In the genomic region with DNA sequence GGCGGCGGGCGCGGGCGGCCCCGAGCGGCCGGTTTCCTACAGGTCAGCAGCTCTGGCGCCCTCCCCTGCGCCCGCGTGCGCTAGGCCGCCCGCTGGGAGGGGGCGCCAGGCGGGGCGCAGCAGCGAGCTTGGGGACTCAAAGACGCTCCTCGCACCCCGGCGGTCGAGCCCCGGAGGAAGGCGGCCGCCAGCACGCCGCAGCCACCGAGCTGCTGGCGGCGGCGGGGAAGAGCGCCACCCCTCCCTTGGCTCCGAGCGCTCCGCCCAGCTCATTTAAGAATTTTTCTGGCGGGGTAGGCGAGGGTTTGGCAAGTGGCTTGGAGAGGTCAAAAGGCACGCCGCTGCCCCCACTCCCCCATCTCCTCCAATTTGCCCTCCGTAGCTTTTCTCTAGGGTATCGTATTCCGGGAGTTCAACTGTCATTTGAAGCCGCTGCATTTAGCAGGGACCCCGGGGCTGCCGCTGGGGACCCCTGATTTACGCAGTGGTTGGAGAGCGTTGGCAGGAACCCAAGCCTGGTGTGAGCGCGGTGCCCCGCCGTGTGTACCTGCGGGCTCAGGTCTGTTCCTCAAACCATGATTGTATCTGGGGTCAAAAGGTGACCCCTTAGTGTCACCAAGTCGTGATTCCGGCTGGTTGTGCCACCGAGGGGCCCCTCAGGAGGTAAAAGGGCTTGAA, we compare ENCODE assay signal across 8 cellular contexts. TPM values are rescaled to one million over a fixed set of nuclear protein-coding genes. Genes with fewer than 3 reads are reported as not detected.
DNase-seq lines count a peak whose midpoint lies in the region; ATAC-seq and TF ChIP-seq lines count a peak whose summit lies in the region.

No MANE protein-coding gene starts in this region.

- peak; percentile 45 for TF ChIP-seq CTCF in neural crest cell (conservative IDR thresholded peaks at IDR 0.05)

- peaks cover 33% of the 10 kb centered on the region for H3K4me1 Mint-ChIP-seq in activated T-cell treated with anti-CD3 and anti-CD28 coated beads, Interleukin-2, amount 50 U/mL, for 4 hours (ENCODE audit: low read depth)
- H3K4me1 Mint-ChIP-seq in neural crest cell: peaks cover 46% of the 10 kb centered on the region

- ATAC-seq in GM18498 (IDR thresholded peaks at IDR 0.05; ENCODE audit: unreplicated experiment) (peak; percentile 40), HG02981 (IDR thresholded peaks at IDR 0.05; ENCODE audit: unreplicated experiment) (peak; percentile 24)
- ATAC-seq in activated T-cell treated with anti-CD3 and anti-CD28 coated beads, Interleukin-2, amount 50 U/mL, for 4 hours: peak; percentile 23 to 29

- H3K27ac Mint-ChIP-seq in neural crest cell (ENCODE audit: unreplicated experiment): no peak overlapping the region

- DNase-seq in AG08395 (ENCODE audit: low spot score) (peak; percentile 40), NCI-H748 (lab: John Stamatoyannopoulos, UW; ENCODE audit: unreplicated experiment) (peak; percentile 89), fibroblast of peridontal ligament (ENCODE audit: extremely low read depth) (peak; percentile 52), neural crest cell (ENCODE audit: low read depth, low spot score) (no peak), GM19240 (ENCODE audit: insufficient read length, low spot score) (no peak)
- peak; percentile 27 for DNase-seq in activated T-cell treated with anti-CD3 and anti-CD28 coated beads, Interleukin-2, amount 50 U/mL, for 4 hours

- peak overlapping the region; percentile 86 for H3K4me3 Mint-ChIP-seq in activated T-cell treated with anti-CD3 and anti-CD28 coated beads, Interleukin-2, amount 50 U/mL, for 4 hours
- peak overlapping the region; percentile 97 for H3K4me3 Mint-ChIP-seq in neural crest cell

- no peaks in the 10 kb centered on the region for H3K27me3 Mint-ChIP-seq in activated T-cell treated with anti-CD3 and anti-CD28 coated beads, Interleukin-2, amount 50 U/mL, for 4 hours (ENCODE audit: low read depth)
- peaks cover 48% of the 10 kb centered on the region for H3K27me3 Mint-ChIP-seq in neural crest cell (ENCODE audit: low read depth)

- no peaks in the 10 kb centered on the region for H3K36me3 Mint-ChIP-seq in activated T-cell treated with anti-CD3 and anti-CD28 coated beads, Interleukin-2, amount 50 U/mL, for 4 hours (ENCODE audit: insufficient read depth)
- H3K36me3 Mint-ChIP-seq in neural crest cell (ENCODE audit: low read depth): no peaks in the 10 kb centered on the region

- no peaks in the 10 kb centered on the region for H3K9me3 Mint-ChIP-seq in activated T-cell treated with anti-CD3 and anti-CD28 coated beads, Interleukin-2, amount 50 U/mL, for 4 hours
- H3K9me3 Mint-ChIP-seq in neural crest cell: no peaks in the 10 kb centered on the region

RNA-seq across cellular contexts. Expression of a gene that starts 59.5 kb away (rescaled TPM):
- total RNA-seq in activated T-cell treated with anti-CD3 and anti-CD28 coated beads, Interleukin-2, amount 50 U/mL, for 4 hours: 10 to 100 TPM; 15.5 to 15.6 (median 15.5) TPM
- 26.7 and 27.3 TPM in 2 replicates for total RNA-seq in neural crest cell

Comparison
In these comparisons a context has a peak if more than half of its experiments do, and no peak if none do; other contexts are left out.
1. DNase-seq: peak in AG08395 (single experiment), NCI-H748 (single experiment), activated T-cell treated with anti-CD3 and anti-CD28 coated beads, Interleukin-2, amount 50 U/mL, for 4 hours (single experiment) and fibroblast of peridontal ligament (single experiment); none in neural crest cell (single experiment) and GM19240 (single experiment).
2. Peak in every context shown above with its lines, with median percentiles within 50 percentile points of each other: ATAC-seq.